26 cellular contexts compared by ENCODE assay signal in genomic region chr9:130965680-130966079, GRCh38. TPM values are rescaled to one million over a fixed set of nuclear protein-coding genes. Genes with fewer than 3 reads are reported as not detected.
A peak's percentile ranks its signal among the peaks of the same experiment; 100 is the strongest.
DNase-seq lines count a peak whose midpoint lies in the region; ATAC-seq, FAIRE-seq and TF ChIP-seq lines count a peak whose summit lies in the region.
"Had no signal": no experiment of that assay in that cellular context is flagged by ENCODE, and none has a peak within 500 bp of the region (broad histone marks: within the 10 kb centered on the region; RNA-seq: fewer than 3 reads in every experiment).

No MANE protein-coding gene starts in this region.

- intact Hi-C loops in Right ventricle myocardium superior (cut with DNase I): no loop called here
- intact Hi-C loops in K562 (cut with micrococcal nuclease): no loop called here
- intact Hi-C loops in left ventricle myocardium superior (cut with micrococcal nuclease): no loop called here

- H2AFZ ChIP-seq in MM.1S (ENCODE audit: low read length) (no peak overlapping the region), K562 (ENCODE audit: low read depth, low read length) (no peak overlapping the region)
- H2AFZ ChIP-seq: GM23248 had no signal

- TF ChIP-seq CTCF in right atrium auricular region (IDR thresholded peaks at IDR 0.05): no peak
- no peak for TF ChIP-seq CTCF in MM.1S (IDR thresholded peaks at IDR 0.05; ENCODE audit: low read length)
- TF ChIP-seq CTCF in K562 (IDR thresholded peaks at IDR 0.05 in 2 of 3, conservative IDR thresholded peaks at IDR 0.05 in 1 of 3; ENCODE audit: insufficient read depth in 2 of 3, low read depth in 1 of 3, low read length in 3 of 3): no peak

- BruUV-seq in K562 (replicated peaks; lab: Mats Ljungman, UMichigan): no TSS peak

- TF ChIP-seq EP300 in K562 (IDR thresholded peaks at IDR 0.05; ENCODE audit: low read length): no peak

- in situ Hi-C loops in K562 (cut with MboI): no loop called here

- POLR2A ChIA-PET in K562 (lab: Yijun Ruan, JAX): interaction anchor here (0.6 to 2.7 kb wide), 17 partner anchors 9 to 174 kb away, joined by 3 to 26 read pairs (median 5); partner anchors contain the start of gene NUP214

- no peaks in the 10 kb centered on the region for H3K9me1 ChIP-seq in K562 (ENCODE audit: control insufficient read depth, insufficient read depth, low read length)

- H4K20me1 ChIP-seq in MM.1S (ENCODE audit: insufficient read depth, low read length) (no peaks in the 10 kb centered on the region), K562 (replicated peaks; ENCODE audit: control insufficient read depth, insufficient read depth, low read length) (no peaks in the 10 kb centered on the region)
- H4K20me1 ChIP-seq: BLaER1 treated with 17β-estradiol and CSF1 and Interleukin-3, amounts not matched to agents 10 nM and 100 nM had no signal

- no peak overlapping the region for H3K27ac ChIP-seq in right atrium auricular region
- H3K27ac ChIP-seq in MM.1S (ENCODE audit: low read length): no peak overlapping the region
- H3K27ac ChIP-seq in K562 (ENCODE audit: extremely low read depth, low read depth, low read length): no peak overlapping the region
- H3K27ac ChIP-seq: A549; BLaER1 treated with 17β-estradiol and CSF1 and Interleukin-3, amounts not matched to agents 10 nM and 100 nM; GM23248 had no signal

- peak overlapping the region; percentile 27 for H3K4me2 ChIP-seq in MM.1S (ENCODE audit: low read depth, low read length)
- no peak overlapping the region for H3K4me2 ChIP-seq in K562 (ENCODE audit: insufficient read depth, low read length)
- H3K4me2 ChIP-seq: A549; BLaER1 treated with 17β-estradiol and CSF1 and Interleukin-3, amounts not matched to agents 10 nM and 100 nM had no signal

- H3K4me3 ChIP-seq in right atrium auricular region (no peak overlapping the region), MM.1S (ENCODE audit: low read length) (no peak overlapping the region), K562 (no peak overlapping the region)
- H3K4me3 ChIP-seq: A549; BLaER1 treated with 17β-estradiol and CSF1 and Interleukin-3, amounts not matched to agents 10 nM and 100 nM; GM12878; GM23248; HAP-1 had no signal

- no peaks in the 10 kb centered on the region for H3K9me2 ChIP-seq in MM.1S (replicated peaks; ENCODE audit: insufficient read depth, low read length)

- DNase-seq in Right ventricle myocardium superior (no peak), right atrium auricular region (ENCODE audit: low spot score) (no peak), MM.1S (no peak), K562 (ENCODE audit: extremely low read depth in 1 of 4, low spot score in 3 of 4) (no peak), left ventricle myocardium superior (no peak), H54 (ENCODE audit: insufficient read length, low spot score) (no peak), GOT3 (lab: John Stamatoyannopoulos, UW) (no peak)
- DNase-seq: 8988T; ACHN; AML-193; BE2C; CD4-positive, alpha-beta T cell; CD8-positive, alpha-beta memory T cell; DMS 273 treated with DMSO at 0.1 percent for 48 hours; DMS79; EL; GDM1; GM23248; HFFc6 had no signal

- no peak for TF ChIP-seq POLR2A in K562 (conservative IDR thresholded peaks at IDR 0.05)
- no peak for TF ChIP-seq POLR2A in H54 (IDR thresholded peaks at IDR 0.05; ENCODE audit: low read depth, low read length)

- peaks cover 0 to 8% of the 10 kb centered on the region in 2 donors for H3K9me3 ChIP-seq in right atrium auricular region
- H3K9me3 ChIP-seq in MM.1S (replicated peaks; ENCODE audit: insufficient read depth, low read length): no peaks in the 10 kb centered on the region
- H3K9me3 ChIP-seq in K562 (replicated peaks; ENCODE audit: control insufficient read depth, insufficient read depth, low read depth, low read length): no peaks in the 10 kb centered on the region
- H3K9me3 ChIP-seq: BE2C, HAP-1 had no signal

- WGBS in K562 (ENCODE audit: insufficient coverage, low coverage, missing lambda C conversion rate): under 1% methylated on average over 7 of the region's 7 CpGs

- H3K27me3 ChIP-seq in right atrium auricular region: no peaks in the 10 kb centered on the region
- peaks cover 95% of the 10 kb centered on the region for H3K27me3 ChIP-seq in MM.1S (replicated peaks; ENCODE audit: insufficient read depth, low read length)
- peaks cover 80 to 95% of the 10 kb centered on the region in 2 experiments for H3K27me3 ChIP-seq in K562 (ENCODE audit: control insufficient read depth in 2 of 2, insufficient read depth in 2 of 2, low read length in 2 of 2)
- H3K27me3 ChIP-seq: BE2C; BLaER1 treated with 17β-estradiol and CSF1 and Interleukin-3, amounts not matched to agents 10 nM and 100 nM had no signal

- no peak for TF ChIP-seq RAD21 in K562 (CRISPR knock-in tag; conservative IDR thresholded peaks at IDR 0.05 in 1 of 2, IDR thresholded peaks at IDR 0.05 in 1 of 2)

- H3K36me3 ChIP-seq in right atrium auricular region: no peaks in the 10 kb centered on the region
- H3K36me3 ChIP-seq in MM.1S (replicated peaks; ENCODE audit: insufficient read depth, low read length): no peaks in the 10 kb centered on the region
- H3K36me3 ChIP-seq in K562 (ENCODE audit: control insufficient read depth, insufficient read depth, low read length): no peaks in the 10 kb centered on the region
- H3K36me3 ChIP-seq: BE2C; BLaER1 treated with 17β-estradiol and CSF1 and Interleukin-3, amounts not matched to agents 10 nM and 100 nM; HAP-1 had no signal

- ATAC-seq in Right ventricle myocardium superior (ENCODE audit: poor library complexity) (peak; percentile 71), K562 (no peak), left ventricle myocardium superior (peak; percentile 84)
- ATAC-seq: A549, GM12878 had no signal

- H3K79me2 ChIP-seq in MM.1S (ENCODE audit: low read length) (no peaks in the 10 kb centered on the region), K562 (ENCODE audit: control insufficient read depth, insufficient read depth, low read length) (no peaks in the 10 kb centered on the region)

- H3K4me1 ChIP-seq in right atrium auricular region (peaks cover 0 to 10% of the 10 kb centered on the region in 2 donors), MM.1S (ENCODE audit: low read length) (no peaks in the 10 kb centered on the region), K562 (replicated peaks in 1 of 2; ENCODE audit: control insufficient read depth in 2 of 2, insufficient read depth in 2 of 2, low read length in 2 of 2) (peaks cover 0 to 8% of the 10 kb centered on the region in 2 experiments; a peak in 1 of 5 replicates)
- H3K4me1 ChIP-seq: BE2C, HAP-1 had no signal

- no peaks in the 10 kb centered on the region for H3F3A ChIP-seq in MM.1S (ENCODE audit: insufficient read depth, low read length)

- CTCF ChIA-PET in K562 (lab: Yijun Ruan, JAX; ENCODE audit: low intra/inter-chr PET ratio): interaction anchor here (0.6 kb wide), 1 partner anchor 129 kb away, joined by 4 read pairs; no protein-coding TSS in a partner anchor

- no peak for FAIRE-seq in K562 (lab: Jason Lieb, UNC)
- no peak for FAIRE-seq in H54 (lab: Jason Lieb, UNC)
- FAIRE-seq: A549, D721Med, GM12878, GM19239 had no signal

- H3K9ac ChIP-seq in MM.1S (ENCODE audit: low read length): no peak overlapping the region
- H3K9ac ChIP-seq in K562 (ENCODE audit: insufficient read depth in 1 of 2, low read depth in 2 of 2, low read length in 2 of 2): no peak overlapping the region
- H3K9ac ChIP-seq: BLaER1 treated with 17β-estradiol and CSF1 and Interleukin-3, amounts not matched to agents 10 nM and 100 nM; GM23248 had no signal

RNA-seq across cellular contexts. Expression of gene FIBCD1, which starts 26.6 kb away (rescaled TPM):
- total RNA-seq in Right ventricle myocardium superior (0.59 TPM), right atrium auricular region (1 to 10 TPM in 1 of 2 donors, under 1 TPM in 1; 0.20 to 4.6 TPM), K562 (2014; rRNA removed) (1.00 and 2.1 TPM in 2 replicates), K562 (2014; rRNA removed; fragmentation: Illumina TruSeq; extraction: Trizol) (0.95 TPM in 1 of 2 replicates, not detected in the other), K562 (2015; rRNA removed; fragmentation: Illumina TruSeq; extraction: Trizol) (not detected in 2 replicates), K562 (2021) (0.71 and 1.5 TPM in 2 replicates), left ventricle myocardium superior (0.40 TPM)
- total RNA-seq in K562 (2011; cell fraction: chromatin; rRNA removed; ENCODE audit: low replicate concordance): 0.21 TPM in 1 of 2 replicates, not detected in the other
- total RNA-seq in K562 (2011; cell fraction: nucleolus; rRNA removed): not detected in 2 replicates
- total RNA-seq in K562 (2011; cell fraction: nucleoplasm; rRNA removed): not detected in 2 replicates
- polyA plus RNA-seq in K562 (2011; rRNA removed) (0.79 and 1.2 TPM in 2 replicates), K562 (2014; fragmentation: Illumina TruSeq; extraction: Trizol) (not detected in 2 replicates), K562 (2014; fragmentation: Nextera tagmentation; extraction: Ambion mirVana) (not detected), K562 (2014; rRNA removed) (0.53 and 2.7 TPM in 2 replicates)
- 2.1 and 3.8 TPM in 2 replicates for polyA plus RNA-seq in K562 (2011; cell fraction: cytosol; rRNA removed)
- polyA plus RNA-seq in K562 (2011; cell fraction: nucleus; rRNA removed): 1.2 TPM in 2 replicates
- 0.91 and 1.3 TPM in 2 replicates for polyA plus RNA-seq in K562 (2012)
- not detected in 2 replicates for polyA minus RNA-seq in K562 (2011; rRNA and poly(A)+ RNA removed)
- not detected in 2 replicates for polyA minus RNA-seq in K562 (2011; cell fraction: cytosol; rRNA and poly(A)+ RNA removed)
- 0.67 TPM in 1 of 2 replicates, not detected in the other for polyA minus RNA-seq in K562 (2011; cell fraction: nucleus; rRNA and poly(A)+ RNA removed)
- total RNA-seq: CD4-positive, alpha-beta T cell; CD8-positive, alpha-beta memory T cell had no signal
- polyA plus RNA-seq: CD14-positive monocyte; CD8-positive, alpha-beta memory T cell had no signal

RNA-seq across cellular contexts. Expression of gene LAMC3, which starts 43.3 kb away (rescaled TPM):
- total RNA-seq in Right ventricle myocardium superior (0.03 TPM), right atrium auricular region (1 to 10 TPM in 1 of 2 donors, under 1 TPM in 1; 0.56 to 1.6 TPM), K562 (2014; rRNA removed) (not detected in 2 replicates), K562 (2014; rRNA removed; fragmentation: Illumina TruSeq; extraction: Trizol) (not detected in 2 replicates), K562 (2015; rRNA removed; fragmentation: Illumina TruSeq; extraction: Trizol) (not detected in 2 replicates), K562 (2021) (0.09 TPM in 1 of 2 replicates, not detected in the other), left ventricle myocardium superior (0.07 TPM)
- total RNA-seq in K562 (2011; cell fraction: chromatin; rRNA removed; ENCODE audit: low replicate concordance): 0.69 TPM in 1 of 2 replicates, not detected in the other
- 0.26 and 0.33 TPM in 2 replicates for total RNA-seq in K562 (2011; cell fraction: nucleolus; rRNA removed)
- 0.22 TPM in 1 of 2 replicates, not detected in the other for total RNA-seq in K562 (2011; cell fraction: nucleoplasm; rRNA removed)
- polyA plus RNA-seq in K562 (2011; rRNA removed) (0.05 and 0.10 TPM in 2 replicates), K562 (2014; fragmentation: Illumina TruSeq; extraction: Trizol) (not detected in 2 replicates), K562 (2014; fragmentation: Nextera tagmentation; extraction: Ambion mirVana) (not detected), K562 (2014; rRNA removed) (not detected in 2 replicates)
- 0.03 and 0.66 TPM in 2 replicates for polyA plus RNA-seq in K562 (2011; cell fraction: cytosol; rRNA removed)
- polyA plus RNA-seq in K562 (2011; cell fraction: nucleus; rRNA removed): 0.04 and 0.20 TPM in 2 replicates
- polyA plus RNA-seq in K562 (2012): 0.03 and 0.07 TPM in 2 replicates
- not detected in 2 replicates for polyA minus RNA-seq in K562 (2011; rRNA and poly(A)+ RNA removed)
- not detected in 2 replicates for polyA minus RNA-seq in K562 (2011; cell fraction: cytosol; rRNA and poly(A)+ RNA removed)
- polyA minus RNA-seq in K562 (2011; cell fraction: nucleus; rRNA and poly(A)+ RNA removed): 0.27 TPM in 1 of 2 replicates, not detected in the other
- total RNA-seq: GM23248, HFFc6 had no signal
- polyA plus RNA-seq: CD14-positive monocyte; CD8-positive, alpha-beta memory T cell; GM12878; GM23248 had no signal
